In the genomic region with DNA sequence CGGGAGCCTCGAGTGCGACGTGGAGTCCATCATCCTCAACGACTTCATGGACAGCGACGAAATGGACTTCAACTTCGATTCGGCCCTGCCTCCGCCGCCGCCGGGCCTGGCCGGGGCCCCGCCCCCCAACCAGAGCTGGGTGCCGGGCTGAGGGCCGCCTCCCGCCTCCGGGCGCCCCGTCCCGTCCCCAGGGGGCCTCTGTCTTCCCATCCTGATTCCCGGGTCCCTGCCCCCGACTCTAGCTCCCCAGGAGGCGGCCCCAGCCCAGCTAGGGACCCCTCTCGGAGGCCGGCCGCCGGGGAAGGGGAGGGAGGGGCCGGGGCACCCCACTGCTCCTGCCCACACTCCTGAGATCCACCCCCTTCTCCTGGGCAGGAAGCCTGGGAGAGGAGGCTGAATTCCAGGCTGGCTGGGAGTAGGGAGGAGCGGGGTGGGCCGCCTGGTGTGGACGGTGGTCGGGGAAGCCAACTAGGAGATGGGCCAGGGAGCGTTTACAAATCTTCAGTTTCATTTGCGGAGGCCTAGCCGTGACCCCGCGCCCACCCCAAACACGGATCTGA, we compare ENCODE assay signal across 8 cellular contexts. TPM values are rescaled to one million over a fixed set of nuclear protein-coding genes. Genes with fewer than 3 reads are reported as not detected.
DNase-seq lines count a peak whose midpoint lies in the region; TF ChIP-seq lines count a peak whose summit lies in the region.

No MANE protein-coding gene starts in this region.

- no peaks in the 10 kb centered on the region for H3K9me2 ChIP-seq in hepatocyte (replicated peaks; ENCODE audit: insufficient read depth)

- H4K20me1 ChIP-seq in hepatocyte (ENCODE audit: insufficient read depth, poor library complexity, severe bottlenecking): no peaks in the 10 kb centered on the region

- WGBS in hepatocyte (ENCODE audit: low lambda C conversion rate, missing lambda C conversion rate): 8% methylated on average over 21 of the region's 40 CpGs

- TF ChIP-seq CTCF in HFF-Myc (IDR thresholded peaks at IDR 0.05; ENCODE audit: low read depth, low read length, missing control alignments) (no peak), WERI-Rb-1 (IDR thresholded peaks at IDR 0.05; ENCODE audit: low read depth, low read length) (no peak), hepatocyte (IDR thresholded peaks at IDR 0.05; ENCODE audit: poor library complexity) (no peak)

- H2AFZ ChIP-seq in hepatocyte: peak overlapping the region; percentile 71

- H3K36me3 ChIP-seq in WERI-Rb-1 (peaks cover 32% of the 10 kb centered on the region), hepatocyte (replicated peaks; ENCODE audit: insufficient read depth, low read depth) (no peaks in the 10 kb centered on the region), skeletal muscle tissue (ENCODE audit: control insufficient read depth in 3 of 3, insufficient read depth in 3 of 3, low read length in 3 of 3) (no peaks in the 10 kb centered on the region)

- H3K27ac ChIP-seq in WERI-Rb-1 (peak overlapping the region; percentile 24), hepatocyte (peak overlapping the region; percentile 84), skeletal muscle tissue (ENCODE audit: low read depth, low read length) (peak overlapping the region; percentile 66)

- H3K9me3 ChIP-seq in WERI-Rb-1 (ENCODE audit: severe bottlenecking): no peaks in the 10 kb centered on the region
- H3K9me3 ChIP-seq in hepatocyte (ENCODE audit: low read depth): no peaks in the 10 kb centered on the region
- no peaks in the 10 kb centered on the region for H3K9me3 ChIP-seq in skeletal muscle tissue (ENCODE audit: control insufficient read depth in 3 of 3, low read length in 3 of 3)

- H3K4me1 ChIP-seq in hepatocyte (ENCODE audit: insufficient read depth) (peaks cover 41% of the 10 kb centered on the region), skeletal muscle tissue (ENCODE audit: control insufficient read depth in 3 of 3, insufficient read depth in 3 of 3, low read length in 3 of 3) (peaks cover 24 to 41% (median 36%) of the 10 kb centered on the region in 3 donors)

- H3K4me3 ChIP-seq in HFF-Myc (replicated peaks; ENCODE audit: low read depth, low read length): peak overlapping the region; percentile 34
- H3K4me3 ChIP-seq in WERI-Rb-1 (ENCODE audit: low read depth, low read length): no peak overlapping the region
- H3K4me3 ChIP-seq in hepatocyte: peak overlapping the region; percentile 16
- peak overlapping the region; percentile 40 to 49 (median 43) for H3K4me3 ChIP-seq in skeletal muscle tissue (ENCODE audit: low read length in 3 of 3)

- no peaks in the 10 kb centered on the region for H3K27me3 ChIP-seq in WERI-Rb-1 (ENCODE audit: insufficient read depth, low read depth, severe bottlenecking)
- peaks cover 34% of the 10 kb centered on the region for H3K27me3 ChIP-seq in hepatocyte
- peaks cover 0 to 6% (median 0%) of the 10 kb centered on the region in 3 donors for H3K27me3 ChIP-seq in skeletal muscle tissue (ENCODE audit: control insufficient read depth in 3 of 3, insufficient read depth in 3 of 3, low read length in 3 of 3)

- H3K9ac ChIP-seq in skeletal muscle tissue (ENCODE audit: low read depth in 1 of 3, low read length in 3 of 3): peak overlapping the region; percentile 43 to 62 (median 45)

- no peaks in the 10 kb centered on the region for H3K79me2 ChIP-seq in hepatocyte

- peak overlapping the region; percentile 90 for H3K4me2 ChIP-seq in hepatocyte

- DNase-seq in HFF-Myc (ENCODE audit: extremely low read depth, low read depth): no peak
- no peak for DNase-seq in WERI-Rb-1
- DNase-seq in hepatocyte (ENCODE audit: low spot score): peak; percentile 65
- DNase-seq in NCI-H1048 (lab: John Stamatoyannopoulos, UW): no peak
- no peak for DNase-seq in NCI-H1694 treated with DMSO at 0.1 percent for 48 hours (lab: John Stamatoyannopoulos, UW)
- DNase-seq in COLO829 (ENCODE audit: low spot score): no peak
- no peak for DNase-seq in activated CD4-positive, CD25-positive, alpha-beta regulatory T cell (lab: John Stamatoyannopoulos, UW)

RNA-seq across cellular contexts. Expression of gene FOXO6, which starts 21.4 kb away (rescaled TPM):
- total RNA-seq in hepatocyte: 0.80 and 1.4 TPM in 2 replicates
- 4.2 and 5.0 TPM in 2 replicates for polyA plus RNA-seq in hepatocyte
- total RNA-seq in skeletal muscle tissue: 2.6 TPM

Comparison
In these comparisons a context has a peak if more than half of its experiments do, and no peak if none do; other contexts are left out.
1. H3K27ac ChIP-seq: peak in every context shown above with its lines; median percentile 84 in hepatocyte; 66 in skeletal muscle tissue; 24 in WERI-Rb-1.